8 cellular contexts compared by ENCODE assay signal in the genomic region with DNA sequence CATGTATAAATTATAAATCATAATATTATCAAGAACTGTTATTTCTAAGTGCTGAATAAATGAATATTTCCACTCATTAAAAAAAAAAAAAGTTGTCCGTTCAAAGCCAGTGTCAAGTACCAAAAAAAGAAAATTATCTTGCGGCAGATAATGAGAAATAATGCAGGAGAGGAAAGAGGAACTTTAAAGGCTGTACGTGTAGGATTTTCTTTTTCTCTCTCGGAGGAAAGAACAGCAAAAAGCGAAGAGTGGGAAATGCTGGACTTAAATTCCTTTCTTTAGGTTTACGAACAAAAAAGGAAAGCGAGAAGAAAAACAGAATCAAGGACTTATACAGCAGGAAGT. TPM values are rescaled to one million over a fixed set of nuclear protein-coding genes. Genes with fewer than 3 reads are reported as not detected.
A peak's percentile ranks its signal among the peaks of the same experiment; 100 is the strongest.
DNase-seq lines count a peak whose midpoint lies in the region; ATAC-seq, FAIRE-seq and TF ChIP-seq lines count a peak whose summit lies in the region.

No MANE protein-coding gene starts in this region.

- ATAC-seq in T-helper 17 cell (no peak), HG03432 (IDR thresholded peaks at IDR 0.05; ENCODE audit: unreplicated experiment) (no peak)

- H3K4me1 ChIP-seq in GM23248 (ENCODE audit: insufficient read depth), result peaks cover 12% of the 10 kb centered on the region
- peaks cover 0 to 14% (median 7%) of the 10 kb centered on the region in 4 donors for H3K4me1 ChIP-seq in sigmoid colon

- peak overlapping the region; percentile 88 for H3K4me3 Mint-ChIP-seq in T-helper 17 cell

- peak overlapping the region; percentile 94 for H3K27ac Mint-ChIP-seq in T-helper 17 cell

- 0 to 2% methylated on average over 7 of the region's 7 CpGs for WGBS in GM23248 (ENCODE audit: low coverage in 1 of 2, low lambda C conversion rate in 2 of 2, missing lambda C conversion rate in 2 of 2), 2 experiments
- WGBS in sigmoid colon, 2 donors, result 34 to 50% methylated on average over 7 of the region's 7 CpGs

- H3K9ac ChIP-seq in GM23248, result peak overlapping the region; percentile 86

- no peaks in the 10 kb centered on the region for H3K27me3 Mint-ChIP-seq in T-helper 17 cell

- peaks cover 9% of the 10 kb centered on the region for H3K4me1 Mint-ChIP-seq in T-helper 17 cell

- H3K79me2 ChIP-seq in GM23248 (ENCODE audit: insufficient read depth), result no peaks in the 10 kb centered on the region

- peaks cover 7% of the 10 kb centered on the region for H3F3A ChIP-seq in GM23248 (ENCODE audit: insufficient read depth)

- no peaks in the 10 kb centered on the region for H4K20me1 ChIP-seq in GM23248 (ENCODE audit: insufficient read depth)

- FAIRE-seq in GM19239 (lab: Jason Lieb, UNC), result no peak

- H3K27ac ChIP-seq in GM23248 (peak overlapping the region; percentile 68), sigmoid colon (peak overlapping the region; percentile 81 to 87 (median 84))

- no peak for TF ChIP-seq EP300 in sigmoid colon (IDR thresholded peaks at IDR 0.05)

- H3K36me3 ChIP-seq in GM23248 (ENCODE audit: low read depth) (no peaks in the 10 kb centered on the region), sigmoid colon (no peaks in the 10 kb centered on the region)

- peak overlapping the region; percentile 95 for H2AFZ ChIP-seq in GM23248

- no peaks in the 10 kb centered on the region for H3K27me3 ChIP-seq in GM23248 (replicated peaks; ENCODE audit: insufficient read depth)
- H3K27me3 ChIP-seq in sigmoid colon, result no peaks in the 10 kb centered on the region

- peak overlapping the region; percentile 93 for H3K4me2 ChIP-seq in GM23248 (ENCODE audit: unreplicated experiment)

- H3K9me2 ChIP-seq in GM23248 (ENCODE audit: insufficient read depth), result no peaks in the 10 kb centered on the region

- in situ Hi-C loops in GM23248 (cut with MboI), result loop anchor here (25.0 kb wide), 1 partner anchor 358 kb away; no protein-coding TSS in a partner anchor

- TF ChIP-seq CTCF in fibroblast of villous mesenchyme (IDR thresholded peaks at IDR 0.05; ENCODE audit: insufficient read depth, low read depth, low read length) (no peak), sigmoid colon (IDR thresholded peaks at IDR 0.05) (no peak)

- peaks cover 2% of the 10 kb centered on the region for H3K36me3 Mint-ChIP-seq in T-helper 17 cell (ENCODE audit: low read depth)

- no peaks in the 10 kb centered on the region for H3K9me3 ChIP-seq in GM23248 (ENCODE audit: low read depth)
- H3K9me3 ChIP-seq in T-helper 17 cell (ENCODE audit: control insufficient read depth, low read length, poor library complexity, severe bottlenecking), result no peaks in the 10 kb centered on the region
- no peaks in the 10 kb centered on the region for H3K9me3 ChIP-seq in sigmoid colon

- DNase-seq in GM23248, result no peak
- no peak for DNase-seq in T-helper 17 cell
- no peak for DNase-seq in fibroblast of villous mesenchyme (ENCODE audit: low read depth)
- no peak for DNase-seq in sigmoid colon
- DNase-seq in NCI-H526 (lab: John Stamatoyannopoulos, UW), result no peak
- no peak for DNase-seq in GM19239 (ENCODE audit: insufficient read length, low spot score)
- no peak for DNase-seq in erythroblast (lab: John Stamatoyannopoulos, UW)

- TF ChIP-seq POLR2A in sigmoid colon (IDR thresholded peaks at IDR 0.05) (no peak), erythroblast (IDR thresholded peaks at IDR 0.05; ENCODE audit: low read length) (no peak)

- intact Hi-C loops in sigmoid colon (cut with DNase I), result loop anchor here (1.0 to 10.0 kb wide), 7 partner anchors 91 to 963 kb away; partner anchors contain the start of genes CCDC89, HIKESHI and PICALM

- H3K4me3 ChIP-seq in GM23248, result peak overlapping the region; percentile 77
- H3K4me3 ChIP-seq in fibroblast of villous mesenchyme (ENCODE audit: low read depth, low read length), result peak overlapping the region; percentile 67
- peak overlapping the region; percentile 35 to 69 (median 58) for H3K4me3 ChIP-seq in sigmoid colon

RNA-seq across cellular contexts. Expression of gene CCDC83, which starts 1.0 kb away (rescaled TPM):
- total RNA-seq in GM23248 (2014; rRNA removed; shearing (Covaris generic)), result not detected in 2 replicates
- polyA plus RNA-seq in GM23248 (2016; fragmentation: Nextera tagmentation; extraction: Ambion mirVana) (not detected in 2 replicates), sigmoid colon (not detected)
- total RNA-seq in T-helper 17 cell (under 1 TPM in 1 of 2 donors, not detected in 1; 0.22 TPM), fibroblast of villous mesenchyme (not detected in 2 replicates), sigmoid colon (not detected)

RNA-seq across cellular contexts. Expression of gene SYTL2, which starts 43.2 kb away (rescaled TPM):
- 3.3 and 5.3 TPM in 2 replicates for total RNA-seq in GM23248 (2014; rRNA removed; shearing (Covaris generic))
- polyA plus RNA-seq in GM23248 (2016; fragmentation: Nextera tagmentation; extraction: Ambion mirVana), result 3.5 TPM in 2 replicates
- 10 to 100 TPM; 50.0 to 58.8 TPM for total RNA-seq in T-helper 17 cell
- total RNA-seq in fibroblast of villous mesenchyme, result 10.8 and 28.3 TPM in 2 replicates
- total RNA-seq in sigmoid colon, result 10 to 100 TPM in 2 of 4 donors, 1 to 10 TPM in 2; 9.0 to 30.2 (median 11.9) TPM
- 100 to 1,000 TPM in 1 of 3 donors, 10 to 100 TPM in 2; 41.0 to 104 (median 96.6) TPM for polyA plus RNA-seq in sigmoid colon
